In genomic region chr16:58501242-58502131, GRCh38 we compare ENCODE assay signal across 8 cellular contexts. TPM values are rescaled to one million over a fixed set of nuclear protein-coding genes. Genes with fewer than 3 reads are reported as not detected.
A peak's percentile ranks its signal among the peaks of the same experiment; 100 is the strongest.
DNase-seq lines count a peak whose midpoint lies in the region; ATAC-seq and TF ChIP-seq lines count a peak whose summit lies in the region.

No MANE protein-coding gene starts in this region.

- no peak overlapping the region for H3K27ac ChIP-seq in right cardiac atrium (ENCODE audit: low read length)

- BruUV-seq in Calu3 (replicated peaks; lab: Mats Ljungman, UMichigan), result no TSS peak

- H3K9me3 ChIP-seq in right cardiac atrium (ENCODE audit: control insufficient read depth, low read length), result no peaks in the 10 kb centered on the region

- no peaks in the 10 kb centered on the region for H3K27me3 ChIP-seq in right cardiac atrium (ENCODE audit: control insufficient read depth, insufficient read depth)

- H3K4me1 ChIP-seq in right cardiac atrium (ENCODE audit: control insufficient read depth, insufficient read depth, low read length), result no peaks in the 10 kb centered on the region

- H3K4me3 ChIP-seq in right cardiac atrium (ENCODE audit: low read length), result no peak overlapping the region

- H3K36me3 Mint-ChIP-seq in Calu3 (ENCODE audit: insufficient read depth, unreplicated experiment), result peaks cover 24% of the 10 kb centered on the region
- H3K36me3 Mint-ChIP-seq in activated naive CD8-positive, alpha-beta T cell treated with anti-CD3 and anti-CD28 coated beads for 36 hours, result no peaks in the 10 kb centered on the region

- intact Hi-C loops in Calu3 (cut with micrococcal nuclease; ENCODE audit: unreplicated experiment) (no loop called here), right cardiac atrium (cut with DNase I) (no loop called here)

- H3K27ac Mint-ChIP-seq in Calu3 (ENCODE audit: unreplicated experiment), result no peak overlapping the region
- H3K27ac Mint-ChIP-seq in activated naive CD8-positive, alpha-beta T cell treated with anti-CD3 and anti-CD28 coated beads for 36 hours, result no peak overlapping the region

- peak overlapping the region; percentile 67 for H3K4me3 Mint-ChIP-seq in Calu3 (ENCODE audit: low read depth, unreplicated experiment)
- peak overlapping the region; percentile 83 for H3K4me3 Mint-ChIP-seq in activated naive CD8-positive, alpha-beta T cell treated with anti-CD3 and anti-CD28 coated beads for 36 hours

- DNase-seq in Calu3 (peak; percentile 51), NCI-H510A (lab: John Stamatoyannopoulos, UW) (peak; percentile 18), right cardiac atrium (peak in 2 of 3 donors; percentile 51 to 55), retina (peak; percentile 91), AML-193 (lab: John Stamatoyannopoulos, UW) (no peak), DMS153 treated with DMSO at 0.1 percent for 48 hours (lab: John Stamatoyannopoulos, UW; ENCODE audit: unreplicated experiment) (no peak)
- DNase-seq in activated naive CD8-positive, alpha-beta T cell treated with anti-CD3 and anti-CD28 coated beads for 36 hours, result peak; percentile 62

- TF ChIP-seq CTCF in Calu3 (IDR thresholded peaks at IDR 0.05; ENCODE audit: unreplicated experiment), result no peak

- H3K4me1 Mint-ChIP-seq in Calu3 (ENCODE audit: low read depth, unreplicated experiment), result peaks cover 20% of the 10 kb centered on the region
- H3K4me1 Mint-ChIP-seq in activated naive CD8-positive, alpha-beta T cell treated with anti-CD3 and anti-CD28 coated beads for 36 hours, result peaks cover 22% of the 10 kb centered on the region

- no peaks in the 10 kb centered on the region for H3K9me3 Mint-ChIP-seq in Calu3 (ENCODE audit: low read depth, unreplicated experiment)
- no peaks in the 10 kb centered on the region for H3K9me3 Mint-ChIP-seq in activated naive CD8-positive, alpha-beta T cell treated with anti-CD3 and anti-CD28 coated beads for 36 hours

- 42% methylated on average over 42 of the region's 42 CpGs for WGBS in right cardiac atrium

- H3K27me3 Mint-ChIP-seq in Calu3 (ENCODE audit: unreplicated experiment), result peaks cover 13% of the 10 kb centered on the region
- H3K27me3 Mint-ChIP-seq in activated naive CD8-positive, alpha-beta T cell treated with anti-CD3 and anti-CD28 coated beads for 36 hours, result peaks cover 5% of the 10 kb centered on the region

- ATAC-seq in right cardiac atrium (peak in 1 of 2 donors; percentile 23), GM21423 (IDR thresholded peaks at IDR 0.05; ENCODE audit: unreplicated experiment) (no peak)

- CTCF ChIA-PET in Calu3 (lab: Charles Lee), result no interaction called here

RNA-seq across cellular contexts. Expression of gene NDRG4, which starts 1.5 kb away (rescaled TPM):
- total RNA-seq in Calu3 (2022) (4.9 and 6.1 TPM in 2 replicates), right cardiac atrium (100 to 1,000 TPM in 1 of 4 donors, 10 to 100 TPM in 3; 53.5 to 155 (median 97.3) TPM)
- total RNA-seq in activated naive CD8-positive, alpha-beta T cell treated with anti-CD3 and anti-CD28 coated beads for 36 hours, result 1 to 10 TPM; 6.8 to 7.3 TPM
- polyA plus RNA-seq in right cardiac atrium, result 164 TPM

RNA-seq across cellular contexts. Expression of gene SETD6, which starts 13.8 kb away (rescaled TPM):
- total RNA-seq in Calu3 (2022) (42.8 and 46.8 TPM in 2 replicates), right cardiac atrium (10 to 100 TPM in 2 of 4 donors, 1 to 10 TPM in 2; 9.7 to 12.4 (median 11.1) TPM)
- total RNA-seq in activated naive CD8-positive, alpha-beta T cell treated with anti-CD3 and anti-CD28 coated beads for 36 hours, result 10 to 100 TPM; 18.7 to 20.2 TPM
- polyA plus RNA-seq in right cardiac atrium, result 8.5 TPM

Comparison
In these comparisons a context has a peak if more than half of its experiments do, and no peak if none do; other contexts are left out.
1. DNase-seq: peak in Calu3 (single experiment), NCI-H510A (single experiment), activated naive CD8-positive, alpha-beta T cell treated with anti-CD3 and anti-CD28 coated beads for 36 hours (single experiment), right cardiac atrium (2 of 3) and retina (single experiment); none in AML-193 (0 of 2) and DMS153 treated with DMSO at 0.1 percent for 48 hours (single experiment).